ENCODE assay signal across 8 cellular contexts in the genomic region with DNA sequence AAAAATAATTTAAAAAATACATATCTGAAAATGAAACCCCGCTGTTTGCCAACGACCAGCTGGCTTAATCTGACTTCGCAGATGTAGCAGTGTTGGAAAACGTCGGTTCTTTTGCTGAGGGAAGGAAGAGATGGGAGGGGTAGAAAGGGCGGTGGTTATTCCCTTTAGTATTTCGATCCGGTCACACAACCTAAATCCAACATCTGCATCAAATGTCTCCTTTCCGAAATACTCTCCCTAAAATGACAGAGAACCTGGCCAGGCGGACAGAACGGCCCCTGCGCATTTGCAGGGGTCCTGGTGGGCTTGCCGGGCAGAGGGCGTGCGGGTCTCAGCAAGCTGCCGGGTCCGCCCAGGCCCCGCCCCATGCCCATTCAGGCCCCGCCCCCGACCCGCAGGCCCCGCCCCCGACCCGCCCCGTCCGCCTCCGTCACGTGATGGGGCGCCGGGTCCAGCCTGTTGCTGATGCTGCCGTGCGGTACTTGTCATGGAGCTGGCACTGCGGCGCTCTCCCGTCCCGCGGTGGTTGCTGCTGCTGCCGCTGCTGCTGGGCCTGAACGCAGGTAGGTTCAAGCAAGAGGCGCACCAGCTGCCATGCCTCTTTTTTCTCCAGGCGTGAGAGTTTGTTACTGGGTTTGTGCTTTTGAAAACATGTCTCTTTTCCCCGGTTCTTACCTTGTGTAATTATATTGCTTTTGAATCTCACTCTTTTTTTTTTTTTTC. TPM values are rescaled to one million over a fixed set of nuclear protein-coding genes. Genes with fewer than 3 reads are reported as not detected.
DNase-seq lines count a peak whose midpoint lies in the region; ATAC-seq, FAIRE-seq and TF ChIP-seq lines count a peak whose summit lies in the region.

A gene with protein sequence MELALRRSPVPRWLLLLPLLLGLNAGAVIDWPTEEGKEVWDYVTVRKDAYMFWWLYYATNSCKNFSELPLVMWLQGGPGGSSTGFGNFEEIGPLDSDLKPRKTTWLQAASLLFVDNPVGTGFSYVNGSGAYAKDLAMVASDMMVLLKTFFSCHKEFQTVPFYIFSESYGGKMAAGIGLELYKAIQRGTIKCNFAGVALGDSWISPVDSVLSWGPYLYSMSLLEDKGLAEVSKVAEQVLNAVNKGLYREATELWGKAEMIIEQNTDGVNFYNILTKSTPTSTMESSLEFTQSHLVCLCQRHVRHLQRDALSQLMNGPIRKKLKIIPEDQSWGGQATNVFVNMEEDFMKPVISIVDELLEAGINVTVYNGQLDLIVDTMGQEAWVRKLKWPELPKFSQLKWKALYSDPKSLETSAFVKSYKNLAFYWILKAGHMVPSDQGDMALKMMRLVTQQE (plus strand): TSS at position 459 of the 723 bp plus-strand sequence. CDS start 29 bp downstream, at position 488.

- no peaks in the 10 kb centered on the region for H3K27me3 ChIP-seq in keratinocyte (ENCODE audit: control insufficient read depth, extremely low read depth, insufficient read depth, low read length)

- H3K4me2 ChIP-seq in keratinocyte (ENCODE audit: control insufficient read depth, extremely low read depth, insufficient read depth, low read depth, low read length) = peak within 1 kb of the TSS; percentile 95

- no peaks in the 10 kb centered on the region for H3K9me1 ChIP-seq in keratinocyte (ENCODE audit: control insufficient read depth, extremely low read depth, insufficient read depth, low read length)

- FAIRE-seq in keratinocyte (lab: Jason Lieb, UNC) = no peak

- peak; percentile 46 for ATAC-seq in GM18520 (IDR thresholded peaks at IDR 0.05; ENCODE audit: unreplicated experiment)
- ATAC-seq in HG03095 (IDR thresholded peaks at IDR 0.05; ENCODE audit: unreplicated experiment) = peak; percentile 56

- peaks cover 27% of the 10 kb centered on the region for H3K4me1 ChIP-seq in keratinocyte (ENCODE audit: control insufficient read depth, extremely low read depth, insufficient read depth, low read length)

- peak; percentile 70 for DNase-seq in NCI-H2196 treated with DMSO at 0.1 percent for 48 hours (lab: John Stamatoyannopoulos, UW; ENCODE audit: unreplicated experiment)
- DNase-seq in activated CD4-positive, CD25-positive, alpha-beta regulatory T cell (lab: John Stamatoyannopoulos, UW) = peak; percentile 62 to 73 (median 71)
- DNase-seq in central memory CD4-positive, alpha-beta T cell = peak; percentile 77
- no peak for DNase-seq in keratinocyte (ENCODE audit: low read depth, low spot score)
- peak; percentile 68 to 74 (median 73) for DNase-seq in stimulated activated CD4-positive, alpha-beta T cell treated with anti-CD3 and anti-CD28 coated beads, Interleukin-12 subunit alpha, Interleukin-12 subunit beta, amount 100 ng/mL, for 48 hours (ENCODE audit: low read depth in 2 of 3, low spot score in 1 of 3)

- H3K79me2 ChIP-seq in keratinocyte (ENCODE audit: control insufficient read depth, insufficient read depth, low read length) = no peaks in the 10 kb centered on the region

- H2AFZ ChIP-seq in keratinocyte (ENCODE audit: control insufficient read depth, low read length) = peak within 1 kb of the TSS; percentile 95

- H3K36me3 ChIP-seq in keratinocyte (ENCODE audit: control insufficient read depth in 2 of 2, extremely low read depth in 1 of 2, insufficient read depth in 2 of 2, low read length in 2 of 2) = peaks cover 0 to 4% of the 10 kb centered on the region in 2 experiments

- H3K27ac ChIP-seq in 22Rv1 = peak within 1 kb of the TSS; percentile 52
- H3K27ac ChIP-seq in keratinocyte (ENCODE audit: control insufficient read depth, insufficient read depth, low read length) = peak within 1 kb of the TSS; percentile 28

- 0 out of 2 replicates have a peak, but pooled peaks have one; percentile 9 for TF ChIP-seq CTCF in 22Rv1 (IDR thresholded peaks at IDR 0.05)
- TF ChIP-seq CTCF in keratinocyte (optimal IDR thresholded peaks at IDR 0.05 in 1 of 3, IDR thresholded peaks at IDR 0.05 in 1 of 3, conservative IDR thresholded peaks at IDR 0.05 in 1 of 3; ENCODE audit: extremely low read depth in 1 of 3, insufficient read depth in 2 of 3, low read length in 3 of 3) = peak in 1 of 3 experiments; percentile 47

- peak within 1 kb of the TSS; percentile 53 to 87 (median 79) for H3K4me3 ChIP-seq in keratinocyte (ENCODE audit: control insufficient read depth in 2 of 3, extremely low read depth in 1 of 3, insufficient read depth in 2 of 3, low read depth in 1 of 3, low read length in 3 of 3)

- H3K9ac ChIP-seq in keratinocyte (ENCODE audit: control insufficient read depth, extremely low read depth, insufficient read depth, low read length) = peak within 1 kb of the TSS; percentile 65

- no peaks in the 10 kb centered on the region for H3K9me3 ChIP-seq in keratinocyte (ENCODE audit: control insufficient read depth, low read depth, low read length)

- H4K20me1 ChIP-seq in keratinocyte (ENCODE audit: control insufficient read depth, extremely low read depth, insufficient read depth, low read length) = no peaks in the 10 kb centered on the region

- dilution Hi-C loops in keratinocyte (cut with MboI; ENCODE audit: extremely low pct_ligation_motif_present, low sequenced_read_pairs) = no loop called here

RNA-seq across cellular contexts. Expression of the gene that starts here (rescaled TPM):
- polyA plus RNA-seq in keratinocyte = 33.7 to 43.4 TPM (median 34.4 TPM) in 3 replicates
- 29.0 TPM for polyA plus RNA-seq in keratinocyte (2011; ENCODE audit: low read depth)
- polyA plus RNA-seq in keratinocyte (2011; cell fraction: cytosol; rRNA removed) = 12.3 and 14.0 TPM in 2 replicates
- 68.3 and 81.9 TPM in 2 replicates for polyA plus RNA-seq in keratinocyte (2011; cell fraction: nucleus; rRNA removed)
- polyA plus RNA-seq in keratinocyte (2012; ENCODE audit: low replicate concordance) = 25.0 TPM in 2 replicates
- 8.3 to 11.4 TPM (median 9.4 TPM) in 3 replicates for polyA minus RNA-seq in keratinocyte
- 15.3 TPM for polyA minus RNA-seq in keratinocyte (2011; cell fraction: cytosol; rRNA and poly(A)+ RNA removed)
- 15.5 and 31.0 TPM in 2 replicates for polyA minus RNA-seq in keratinocyte (2011; cell fraction: nucleus; rRNA and poly(A)+ RNA removed)
